Comparison of ENCODE assay signal across 28 cellular contexts in genomic region chr6:147282566-147282959, GRCh38.
A peak's percentile ranks its signal among the peaks of the same experiment; 100 is the strongest.
DNase-seq lines count a peak whose midpoint lies in the region; ATAC-seq and TF ChIP-seq lines count a peak whose summit lies in the region.
"Had no signal": no experiment of that assay in that cellular context is flagged by ENCODE, and none has a peak within 500 bp of the region (broad histone marks: within the 10 kb centered on the region; RNA-seq: fewer than 3 reads in every experiment).

No MANE protein-coding gene starts in this region.

- ATAC-seq in mucosa of descending colon: peak; percentile 31
- no peak for ATAC-seq in GM18520 (IDR thresholded peaks at IDR 0.05; ENCODE audit: unreplicated experiment)
- no peak for ATAC-seq in GM19328 (IDR thresholded peaks at IDR 0.05; ENCODE audit: unreplicated experiment)
- ATAC-seq: gastrocnemius medialis had no signal

- no peaks in the 10 kb centered on the region for H3K36me3 ChIP-seq in mucosa of descending colon (ENCODE audit: low read depth)
- H3K36me3 ChIP-seq: prostate gland had no signal

- CTCF ChIA-PET in activated naive CD4-positive, alpha-beta T cell treated with anti-CD3 and anti-CD28 coated beads for 36 hours (lab: Charles Lee): interaction anchor here (0.6 to 1.4 kb wide), 3 partner anchors 9 to 392 kb away, joined by 3 read pairs; no protein-coding TSS in a partner anchor
- CTCF ChIA-PET in activated naive CD4-positive, alpha-beta T cell treated with anti-CD3 and anti-CD28 coated beads, Interleukin-2, amount 10 ng/mL, durations not matched to agents 7 days and 5 days (lab: Charles Lee): interaction anchor here (1.1 to 1.3 kb wide), 2 partner anchors 8 to 9 kb away, joined by 3 to 4 read pairs; no protein-coding TSS in a partner anchor

- intact Hi-C loops in activated naive CD4-positive, alpha-beta T cell treated with anti-CD3 and anti-CD28 coated beads for 36 hours (cut with micrococcal nuclease): loop anchor here (1.0 kb wide), 6 partner anchors 14 to 432 kb away; no protein-coding TSS in a partner anchor
- intact Hi-C loops in mucosa of descending colon (cut with DNase I, micrococcal nuclease): loop anchor here (10.0 kb wide), 1 partner anchor 428 kb away; no protein-coding TSS in a partner anchor

- H3K27me3 Mint-ChIP-seq in activated naive CD4-positive, alpha-beta T cell treated with anti-CD3 and anti-CD28 coated beads for 36 hours (ENCODE audit: low read depth): no peaks in the 10 kb centered on the region
- no peaks in the 10 kb centered on the region for H3K27me3 Mint-ChIP-seq in activated naive CD4-positive, alpha-beta T cell treated with anti-CD3 and anti-CD28 coated beads, Interleukin-2, amount 10 ng/mL, durations not matched to agents 7 days and 5 days
- no peaks in the 10 kb centered on the region for H3K27me3 Mint-ChIP-seq in activated naive CD8-positive, alpha-beta T cell
- H3K27me3 Mint-ChIP-seq: dendritic cell treated with granulocyte-macrophage colony-stimulating factor and Interleukin-4, amounts not matched to agents 40 ng/mL and 50 ng/mL, for 4 days had no signal

- H3K27ac Mint-ChIP-seq in activated naive CD4-positive, alpha-beta T cell treated with anti-CD3 and anti-CD28 coated beads for 36 hours: peak overlapping the region; percentile 79
- no peak overlapping the region for H3K27ac Mint-ChIP-seq in activated naive CD4-positive, alpha-beta T cell treated with anti-CD3 and anti-CD28 coated beads, Interleukin-2, amount 10 ng/mL, durations not matched to agents 7 days and 5 days
- peak overlapping the region; percentile 37 for H3K27ac Mint-ChIP-seq in activated naive CD8-positive, alpha-beta T cell
- H3K27ac Mint-ChIP-seq: dendritic cell treated with granulocyte-macrophage colony-stimulating factor and Interleukin-4, amounts not matched to agents 40 ng/mL and 50 ng/mL, for 4 days had no signal

- H3K9me3 Mint-ChIP-seq in activated naive CD4-positive, alpha-beta T cell treated with anti-CD3 and anti-CD28 coated beads for 36 hours: no peaks in the 10 kb centered on the region
- peaks cover 2% of the 10 kb centered on the region for H3K9me3 Mint-ChIP-seq in activated naive CD4-positive, alpha-beta T cell treated with anti-CD3 and anti-CD28 coated beads, Interleukin-2, amount 10 ng/mL, durations not matched to agents 7 days and 5 days
- H3K9me3 Mint-ChIP-seq in activated naive CD8-positive, alpha-beta T cell (ENCODE audit: low read depth): no peaks in the 10 kb centered on the region
- H3K9me3 Mint-ChIP-seq: dendritic cell treated with granulocyte-macrophage colony-stimulating factor and Interleukin-4, amounts not matched to agents 40 ng/mL and 50 ng/mL, for 4 days had no signal

- H3K4me1 ChIP-seq in mucosa of descending colon (ENCODE audit: low read depth): peaks cover 22% of the 10 kb centered on the region
- H3K4me1 ChIP-seq: ascending aorta, prostate gland had no signal

- peaks cover 20% of the 10 kb centered on the region for H3K36me3 Mint-ChIP-seq in activated naive CD4-positive, alpha-beta T cell treated with anti-CD3 and anti-CD28 coated beads for 36 hours (ENCODE audit: low read depth)
- H3K36me3 Mint-ChIP-seq in activated naive CD4-positive, alpha-beta T cell treated with anti-CD3 and anti-CD28 coated beads, Interleukin-2, amount 10 ng/mL, durations not matched to agents 7 days and 5 days: peaks cover 19% of the 10 kb centered on the region
- peaks cover 11% of the 10 kb centered on the region for H3K36me3 Mint-ChIP-seq in activated naive CD8-positive, alpha-beta T cell

- no peak overlapping the region for H3K4me3 Mint-ChIP-seq in activated naive CD4-positive, alpha-beta T cell treated with anti-CD3 and anti-CD28 coated beads for 36 hours
- H3K4me3 Mint-ChIP-seq in activated naive CD4-positive, alpha-beta T cell treated with anti-CD3 and anti-CD28 coated beads, Interleukin-2, amount 10 ng/mL, durations not matched to agents 7 days and 5 days: no peak overlapping the region
- H3K4me3 Mint-ChIP-seq in activated naive CD8-positive, alpha-beta T cell: no peak overlapping the region
- H3K4me3 Mint-ChIP-seq: dendritic cell treated with granulocyte-macrophage colony-stimulating factor and Interleukin-4, amounts not matched to agents 40 ng/mL and 50 ng/mL, for 4 days; H9 had no signal

- DNase-seq in activated naive CD4-positive, alpha-beta T cell treated with anti-CD3 and anti-CD28 coated beads for 36 hours: peak; percentile 21
- DNase-seq in activated naive CD4-positive, alpha-beta T cell treated with anti-CD3 and anti-CD28 coated beads, Interleukin-2, amount 10 ng/mL, durations not matched to agents 7 days and 5 days: no peak
- DNase-seq in mucosa of descending colon (no peak), 8988T (no peak)
- DNase-seq: activated CD4-positive, alpha-beta T cell treated with anti-CD3 and anti-CD28 coated beads, Interleukin-2, amount 50 U/mL, for 48 hours; activated naive CD4-positive, alpha-beta T cell treated with Interleukin-2 at 50 U/mL for 16 hours; COR-L47; DMS53; gastrocnemius medialis; H9; mammary epithelial cell; NCI-H1092; NCI-H187; NCI-H2171 treated with DMSO at 0.1 percent for 48 hours; NCI-H510A treated with DMSO at 0.1 percent for 48 hours; PC-9; Right ventricle myocardium superior; stimulated activated CD4-positive, alpha-beta T cell treated with anti-CD3 and anti-CD28 coated beads, Interleukin-15, amount 100 ng/mL, for 24 hours; T1000; transverse colon had no signal

- peaks cover 42% of the 10 kb centered on the region for H3K4me1 Mint-ChIP-seq in activated naive CD4-positive, alpha-beta T cell treated with anti-CD3 and anti-CD28 coated beads for 36 hours (ENCODE audit: low read depth)
- H3K4me1 Mint-ChIP-seq in activated naive CD4-positive, alpha-beta T cell treated with anti-CD3 and anti-CD28 coated beads, Interleukin-2, amount 10 ng/mL, durations not matched to agents 7 days and 5 days: peaks cover 17% of the 10 kb centered on the region
- H3K4me1 Mint-ChIP-seq in activated naive CD8-positive, alpha-beta T cell (ENCODE audit: low read depth): peaks cover 42% of the 10 kb centered on the region
- H3K4me1 Mint-ChIP-seq: H9 had no signal

- no peak for TF ChIP-seq CTCF in mucosa of descending colon (IDR thresholded peaks at IDR 0.05)

- no peaks in the 10 kb centered on the region for H3K9me3 ChIP-seq in mucosa of descending colon
- H3K9me3 ChIP-seq: ascending aorta; BLaER1 treated with 17β-estradiol and CSF1 and Interleukin-3, amounts not matched to agents 10 nM and 100 nM; gastrocnemius medialis; prostate gland; transverse colon had no signal

- no peak overlapping the region for H3K4me3 ChIP-seq in mucosa of descending colon
- H3K4me3 ChIP-seq: ascending aorta; BLaER1 treated with 17β-estradiol and CSF1 and Interleukin-3, amounts not matched to agents 10 nM and 100 nM; cardiac muscle cell; gastrocnemius medialis; PC-9; prostate gland; transverse colon had no signal
